ENCODE assay signal across 33 cellular contexts in the genomic region with DNA sequence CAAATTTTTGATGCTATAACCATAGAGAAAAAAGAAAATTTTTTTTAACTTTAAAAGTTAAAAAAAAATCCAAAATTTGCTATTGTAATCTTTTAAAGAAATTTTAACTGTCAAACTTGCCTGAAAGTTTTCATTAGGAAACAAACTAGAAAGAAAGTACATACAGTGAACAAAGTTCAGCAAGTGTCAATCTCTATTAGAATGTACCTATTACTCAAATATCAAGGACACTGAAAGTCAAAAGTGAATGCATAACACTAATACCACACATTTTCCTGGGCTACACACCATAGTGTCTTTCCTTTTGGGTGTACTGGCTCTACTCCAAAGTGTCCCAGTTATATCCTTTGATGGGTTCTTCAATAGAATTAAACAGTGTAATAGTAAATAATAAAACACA.
"Had no signal": no experiment of that assay in that cellular context is flagged by ENCODE, and none has a peak within 500 bp of the region (broad histone marks: within the 10 kb centered on the region; RNA-seq: fewer than 3 reads in every experiment).

No MANE protein-coding gene starts in this region.

- H3K9me3 Mint-ChIP-seq: activated T-cell treated with anti-CD3 and anti-CD28 coated beads, Interleukin-2, amount 50 U/mL, for 4 hours; activated T-helper 17 cell treated with anti-CD3 and anti-CD28 coated beads, Interleukin-2, amount 50 U/mL, for 72 hours; effector memory CD8-positive, alpha-beta T cell; T-helper 2 cell treated with Interferon-gamma antibody and Interleukin-4, amounts not matched to agents 5 μg/mL and 100 μg/mL, for 36 hours had no signal

- H3K27me3 Mint-ChIP-seq: activated B cell treated with CpG ODN at 0.5 μM for 24 hours; activated CD8-positive, alpha-beta T cell treated with anti-CD3 and anti-CD28 coated beads for 36 hours; activated naive CD8-positive, alpha-beta T cell; activated T-helper 17 cell treated with anti-CD3 and anti-CD28 coated beads, Interleukin-2, amount 50 U/mL, for 72 hours; effector memory CD8-positive, alpha-beta T cell; T-helper 17 cell had no signal

- H3K4me3 ChIP-seq: body of pancreas, esophagus muscularis mucosa, gastrocnemius medialis, heart left ventricle had no signal

- H3K27ac ChIP-seq: body of pancreas, esophagus muscularis mucosa, foreskin keratinocyte, heart left ventricle, WERI-Rb-1 had no signal

- H3K27me3 ChIP-seq: body of pancreas, esophagus muscularis mucosa, foreskin keratinocyte, gastrocnemius medialis, heart left ventricle had no signal

- H3K4me1 Mint-ChIP-seq: activated B cell treated with CpG ODN at 0.5 μM for 24 hours had no signal

- FAIRE-seq: colon had no signal

- DNase-seq: activated B cell treated with CpG ODN at 0.5 μM for 24 hours; activated CD4-positive, alpha-beta T cell treated with anti-CD3 and anti-CD28 coated beads for 48 hours; activated CD4-positive, alpha-beta T cell treated with anti-CD3 and anti-CD28 coated beads, Interleukin-2, amount 50 U/mL, for 1 hour; activated CD4-positive, alpha-beta T cell treated with anti-CD3 and anti-CD28 coated beads, Interleukin-2, amount 50 U/mL, for 48 hours; activated CD8-positive, alpha-beta memory T cell treated with anti-CD3 and anti-CD28 coated beads for 24 hours; activated CD8-positive, alpha-beta T cell treated with anti-CD3 and anti-CD28 coated beads for 36 hours; activated effector memory CD4-positive, alpha-beta T cell treated with Interleukin-2 at 50 U/mL for 16 hours; activated gamma-delta T cell treated with Interleukin-2 at 50 U/mL for 16 hours; activated naive CD4-positive, alpha-beta T cell treated with anti-CD3 and anti-CD28 coated beads, Interleukin-2, amount 50 U/mL, for 16 hours; activated naive CD4-positive, alpha-beta T cell treated with Interleukin-2 at 50 U/mL for 16 hours; activated T-cell treated with anti-CD3 and anti-CD28 coated beads, Interleukin-2, amount 50 U/mL, for 4 hours; amniotic stem cell; anterior cingulate cortex; body of pancreas; caudate nucleus; cortex of kidney; dermis blood vessel endothelial cell; effector CD4-positive, alpha-beta T cell; effector memory CD8-positive, alpha-beta T cell; erythroblast; foreskin keratinocyte; gastrocnemius medialis; glutamatergic neuron; heart left ventricle; T-helper 17 cell; T1000; WERI-Rb-1 had no signal

- ATAC-seq: activated CD4-positive, CD25-positive, alpha-beta regulatory T cell treated with anti-CD3 and anti-CD28 coated beads, Interleukin-2, amount 50 U/mL, for 24 hours; activated CD8-positive, alpha-beta T cell treated with anti-CD3 and anti-CD28 coated beads for 36 hours; activated T-cell treated with anti-CD3 and anti-CD28 coated beads, Interleukin-2, amount 50 U/mL, for 4 hours; activated T-helper 17 cell treated with anti-CD3 and anti-CD28 coated beads, Interleukin-2, amount 50 U/mL, for 72 hours; body of pancreas; effector memory CD8-positive, alpha-beta T cell; foreskin keratinocyte; T-helper 17 cell had no signal

- H3K4me1 ChIP-seq: body of pancreas had no signal

- H3K9me3 ChIP-seq: body of pancreas, esophagus muscularis mucosa, gastrocnemius medialis had no signal

- H3K36me3 ChIP-seq: gastrocnemius medialis, WERI-Rb-1 had no signal

- H3K4me3 Mint-ChIP-seq: activated B cell treated with CpG ODN at 0.5 μM for 24 hours; activated CD8-positive, alpha-beta T cell treated with anti-CD3 and anti-CD28 coated beads for 36 hours; activated naive CD8-positive, alpha-beta T cell; activated T-cell treated with anti-CD3 and anti-CD28 coated beads, Interleukin-2, amount 50 U/mL, for 4 hours; activated T-helper 17 cell treated with anti-CD3 and anti-CD28 coated beads, Interleukin-2, amount 50 U/mL, for 72 hours; effector memory CD8-positive, alpha-beta T cell; T-helper 17 cell; T-helper 2 cell treated with Interferon-gamma antibody and Interleukin-4, amounts not matched to agents 5 μg/mL and 100 μg/mL, for 36 hours had no signal

- H3K27ac Mint-ChIP-seq: activated B cell treated with CpG ODN at 0.5 μM for 24 hours; activated CD8-positive, alpha-beta T cell treated with anti-CD3 and anti-CD28 coated beads for 36 hours; activated naive CD8-positive, alpha-beta T cell; activated T-helper 17 cell treated with anti-CD3 and anti-CD28 coated beads, Interleukin-2, amount 50 U/mL, for 72 hours; effector memory CD8-positive, alpha-beta T cell; T-helper 17 cell; T-helper 2 cell treated with Interferon-gamma antibody and Interleukin-4, amounts not matched to agents 5 μg/mL and 100 μg/mL, for 36 hours had no signal
